In the genomic region with DNA sequence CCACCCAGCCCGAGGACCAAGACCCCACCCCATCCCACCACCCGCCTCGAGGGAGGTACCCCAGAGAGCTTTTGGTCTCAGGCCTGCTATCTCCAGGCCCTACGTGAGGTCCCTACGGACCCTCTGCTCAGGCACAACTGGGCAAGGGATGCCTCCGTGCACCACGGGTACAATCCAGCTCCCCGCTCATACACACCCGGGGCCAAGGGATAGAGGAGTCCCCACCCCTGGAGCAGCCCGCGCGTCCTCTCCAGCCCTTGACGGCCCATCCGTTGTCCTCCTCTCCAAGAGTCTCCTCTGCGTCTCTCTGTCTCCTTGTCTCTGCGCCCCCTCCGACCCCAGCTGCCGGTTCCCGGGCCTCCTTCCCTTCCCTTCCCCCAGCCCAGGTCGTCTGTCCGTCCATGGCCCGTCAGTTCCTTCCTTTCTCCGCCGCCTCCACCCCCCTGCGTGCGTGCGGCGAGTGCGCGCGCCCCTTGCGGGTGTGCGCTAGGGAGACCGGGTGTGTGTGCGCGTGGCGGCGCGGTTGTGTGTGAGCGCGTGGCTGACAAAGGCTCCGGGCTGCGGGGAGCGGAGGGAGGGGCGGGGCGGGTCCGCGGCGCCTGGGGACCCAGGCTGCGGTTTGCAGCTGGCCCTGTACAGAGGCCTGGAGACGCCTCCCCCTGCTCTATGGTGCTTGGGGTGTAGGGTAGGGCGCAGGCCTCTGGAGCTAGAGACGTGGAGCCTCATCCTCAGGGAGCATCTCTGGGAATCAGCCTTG, we compare ENCODE assay signal across 8 cellular contexts. TPM values are rescaled to one million over a fixed set of nuclear protein-coding genes. Genes with fewer than 3 reads are reported as not detected.
DNase-seq lines count a peak whose midpoint lies in the region; ATAC-seq and TF ChIP-seq lines count a peak whose summit lies in the region.

No MANE protein-coding gene starts in this region.

- TF ChIP-seq CTCF in BE2C (IDR thresholded peaks at IDR 0.05; ENCODE audit: low read depth, low read length): no peak
- no peak for TF ChIP-seq CTCF in smooth muscle cell (IDR thresholded peaks at IDR 0.05; ENCODE audit: borderline replicate concordance, insufficient read depth, poor library complexity, severe bottlenecking)

- H3K79me2 ChIP-seq in smooth muscle cell (ENCODE audit: low read depth): no peaks in the 10 kb centered on the region

- H3K36me3 Mint-ChIP-seq in activated naive CD8-positive, alpha-beta T cell: no peaks in the 10 kb centered on the region
- H3K36me3 Mint-ChIP-seq in immature natural killer cell: no peaks in the 10 kb centered on the region

- ATAC-seq in HG03460 (IDR thresholded peaks at IDR 0.05; ENCODE audit: unreplicated experiment): no peak

- H3K4me1 Mint-ChIP-seq in activated naive CD8-positive, alpha-beta T cell (ENCODE audit: low read depth): peaks cover 30% of the 10 kb centered on the region
- H3K4me1 Mint-ChIP-seq in immature natural killer cell: peaks cover 18 to 20% of the 10 kb centered on the region in 2 donors

- peak overlapping the region; percentile 82 for H3K4me3 Mint-ChIP-seq in activated naive CD8-positive, alpha-beta T cell
- H3K4me3 Mint-ChIP-seq in immature natural killer cell: peak overlapping the region; percentile 70 to 84 (median 79)

- H3K36me3 ChIP-seq in BE2C (no peaks in the 10 kb centered on the region), HUES64 (ENCODE audit: insufficient read depth, low read length) (no peaks in the 10 kb centered on the region), smooth muscle cell (ENCODE audit: low read depth) (no peaks in the 10 kb centered on the region)

- H3K9me3 ChIP-seq in BE2C (no peaks in the 10 kb centered on the region), HUES64 (ENCODE audit: insufficient read depth, low read depth, low read length) (no peaks in the 10 kb centered on the region), smooth muscle cell (replicated peaks; ENCODE audit: low read depth) (no peaks in the 10 kb centered on the region)

- no peak overlapping the region for H2AFZ ChIP-seq in smooth muscle cell (ENCODE audit: low read depth)

- H3K4me1 ChIP-seq in BE2C (no peaks in the 10 kb centered on the region), HUES64 (ENCODE audit: insufficient read depth, low read length) (no peaks in the 10 kb centered on the region), smooth muscle cell (ENCODE audit: low read depth) (peaks cover 6% of the 10 kb centered on the region)

- H3K4me2 ChIP-seq in smooth muscle cell: peak overlapping the region; percentile 76

- H3K27ac Mint-ChIP-seq in activated naive CD8-positive, alpha-beta T cell: no peak overlapping the region
- no peak overlapping the region for H3K27ac Mint-ChIP-seq in immature natural killer cell

- peak; percentile 23 for DNase-seq in BE2C
- peak in 1 of 3 donors; percentile 12 for DNase-seq in immature natural killer cell
- no peak for DNase-seq in smooth muscle cell (lab: John Stamatoyannopoulos, UW; ENCODE audit: unreplicated experiment)
- DNase-seq in DMS153 (lab: John Stamatoyannopoulos, UW): no peak
- no peak for DNase-seq in cortex of kidney (lab: John Stamatoyannopoulos, UW)

- WGBS in HUES64: 3% methylated on average over 53 of the region's 53 CpGs
- 3% methylated on average over 42 of the region's 53 CpGs for WGBS in smooth muscle cell (ENCODE audit: low lambda C conversion rate)

- peaks cover 23% of the 10 kb centered on the region for H3K27me3 ChIP-seq in BE2C
- peaks cover 51% of the 10 kb centered on the region for H3K27me3 ChIP-seq in HUES64 (ENCODE audit: insufficient read depth, low read length)
- H3K27me3 ChIP-seq in smooth muscle cell (ENCODE audit: low read depth): peaks cover 51% of the 10 kb centered on the region

- peak overlapping the region; percentile 11; the same call in 1 of the 2 replicates for H3K4me3 ChIP-seq in BE2C (ENCODE audit: low read depth, low read length)
- H3K4me3 ChIP-seq in HUES64 (ENCODE audit: low read length): peak overlapping the region; percentile 48
- H3K4me3 ChIP-seq in smooth muscle cell: peak overlapping the region; percentile 47

- no peaks in the 10 kb centered on the region for H4K20me1 ChIP-seq in smooth muscle cell (ENCODE audit: low read depth)

- H3K9me3 Mint-ChIP-seq in activated naive CD8-positive, alpha-beta T cell (ENCODE audit: low read depth): no peaks in the 10 kb centered on the region
- peaks cover 0 to 2% (median 0%) of the 10 kb centered on the region in 6 donors for H3K9me3 Mint-ChIP-seq in immature natural killer cell

- H3K27me3 Mint-ChIP-seq in activated naive CD8-positive, alpha-beta T cell: peaks cover 8% of the 10 kb centered on the region
- peaks cover 7 to 35% (median 16%) of the 10 kb centered on the region in 3 donors for H3K27me3 Mint-ChIP-seq in immature natural killer cell (ENCODE audit: low read depth in 3 of 3)

- no peaks in the 10 kb centered on the region for H3F3A ChIP-seq in smooth muscle cell (ENCODE audit: low read depth)

- H3K27ac ChIP-seq in HUES64 (ENCODE audit: low read depth, low read length) (no peak overlapping the region), smooth muscle cell (ENCODE audit: low read depth) (no peak overlapping the region)

- no peak overlapping the region for H3K9ac ChIP-seq in HUES64 (ENCODE audit: low read depth, low read length)
- H3K9ac ChIP-seq in smooth muscle cell (ENCODE audit: low read depth): no peak overlapping the region

RNA-seq across cellular contexts. Expression of a gene that starts 0.9 kb away (rescaled TPM):
- polyA plus RNA-seq in BE2C (2012; ENCODE audit: insufficient read depth, insufficient read length, low read depth): 3.6 TPM
- 0.55 TPM for polyA plus RNA-seq in HUES64 (2013, experiment 1 of 2)
- polyA plus RNA-seq in HUES64 (2013, experiment 2 of 2): 0.76 TPM
- polyA plus RNA-seq in immature natural killer cell (under 1 TPM in 1 of 3 donors, not detected in 2; 0.26 TPM), smooth muscle cell (5.1 and 44.1 TPM in 2 replicates)
- total RNA-seq in smooth muscle cell: 15.9 and 16.5 TPM in 2 replicates

RNA-seq across cellular contexts. Expression of a gene that starts 55.6 kb away (rescaled TPM):
- 97.1 TPM for polyA plus RNA-seq in BE2C (2012; ENCODE audit: insufficient read depth, insufficient read length, low read depth)
- 72.2 TPM for polyA plus RNA-seq in HUES64 (2013, experiment 1 of 2)
- 58.4 TPM for polyA plus RNA-seq in HUES64 (2013, experiment 2 of 2)
- polyA plus RNA-seq in immature natural killer cell (10 to 100 TPM in 1 of 3 donors, 1 to 10 TPM in 2; 3.5 to 21.9 (median 7.2) TPM), smooth muscle cell (28.1 and 33.5 TPM in 2 replicates)
- 14.3 and 18.1 TPM in 2 replicates for total RNA-seq in smooth muscle cell
